In genomic region chr12:70535896-70536374, GRCh38 we compare ENCODE assay signal across 15 cellular contexts.
DNase-seq lines count a peak whose midpoint lies in the region; ATAC-seq and TF ChIP-seq lines count a peak whose summit lies in the region.
"Had no signal": no experiment of that assay in that cellular context is flagged by ENCODE, and none has a peak within 500 bp of the region (broad histone marks: within the 10 kb centered on the region; RNA-seq: fewer than 3 reads in every experiment).

No MANE protein-coding gene starts in this region.

- H3K9me3 ChIP-seq in right lobe of liver (no peaks in the 10 kb centered on the region), skeletal muscle tissue (ENCODE audit: control insufficient read depth in 3 of 3, low read length in 3 of 3) (no peaks in the 10 kb centered on the region)

- H3K9me3 Mint-ChIP-seq in activated CD4-positive, alpha-beta T cell treated with anti-CD3 and anti-CD28 coated beads, Interleukin-2, amount 10 ng/mL, durations not matched to agents 7 days and 5 days, result no peaks in the 10 kb centered on the region

- TF ChIP-seq CTCF in dorsolateral prefrontal cortex (IDR thresholded peaks at IDR 0.05 in 54 of 56, conservative IDR thresholded peaks at IDR 0.05 in 2 of 56; ENCODE audit: low read depth in 1 of 56, partially characterized antibody in 56 of 56) (peak in 1 of 56 donors; percentile 11), right lobe of liver (IDR thresholded peaks at IDR 0.05) (no peak)

- TF ChIP-seq POLR2A in right lobe of liver (IDR thresholded peaks at IDR 0.05), result no peak

- ATAC-seq in right lobe of liver (peak; percentile 44 to 59 (median 58)), HG02884 (IDR thresholded peaks at IDR 0.05; ENCODE audit: unreplicated experiment) (no peak), GM21786 (IDR thresholded peaks at IDR 0.05; ENCODE audit: unreplicated experiment) (no peak)
- ATAC-seq: activated CD8-positive, alpha-beta memory T cell treated with anti-CD3 and anti-CD28 coated beads, Interleukin-2, amount 10 ng/mL, durations not matched to agents 7 days and 5 days; Panc1 had no signal

- H3K27me3 ChIP-seq in dorsolateral prefrontal cortex, result no peaks in the 10 kb centered on the region
- H3K27me3 ChIP-seq in right lobe of liver, result no peaks in the 10 kb centered on the region
- no peaks in the 10 kb centered on the region for H3K27me3 ChIP-seq in skeletal muscle tissue (ENCODE audit: control insufficient read depth in 3 of 3, insufficient read depth in 3 of 3, low read length in 3 of 3)

- H3K4me3 Mint-ChIP-seq in activated CD4-positive, alpha-beta T cell treated with anti-CD3 and anti-CD28 coated beads, Interleukin-2, amount 10 ng/mL, durations not matched to agents 7 days and 5 days, result no peak overlapping the region
- H3K4me3 Mint-ChIP-seq: activated CD8-positive, alpha-beta memory T cell treated with anti-CD3 and anti-CD28 coated beads, Interleukin-2, amount 10 ng/mL, durations not matched to agents 7 days and 5 days; activated naive CD8-positive, alpha-beta T cell treated with anti-CD3 and anti-CD28 coated beads, Interleukin-2, amount 10 ng/mL, durations not matched to agents 7 days and 5 days had no signal

- H3K27ac ChIP-seq in dorsolateral prefrontal cortex, result peak overlapping the region; percentile 52 to 99 (median 95)
- H3K27ac ChIP-seq in right lobe of liver, result no peak overlapping the region
- H3K27ac ChIP-seq in skeletal muscle tissue (ENCODE audit: low read depth, low read length), result peak overlapping the region; percentile 28
- H3K27ac ChIP-seq: C4-2B had no signal

- H3K4me1 ChIP-seq in right lobe of liver, result no peaks in the 10 kb centered on the region
- no peaks in the 10 kb centered on the region for H3K4me1 ChIP-seq in skeletal muscle tissue (ENCODE audit: control insufficient read depth in 3 of 3, insufficient read depth in 3 of 3, low read length in 3 of 3)

- H3K27ac Mint-ChIP-seq in activated CD4-positive, alpha-beta T cell treated with anti-CD3 and anti-CD28 coated beads, Interleukin-2, amount 10 ng/mL, durations not matched to agents 7 days and 5 days, result no peak overlapping the region
- H3K27ac Mint-ChIP-seq: activated CD8-positive, alpha-beta memory T cell treated with anti-CD3 and anti-CD28 coated beads, Interleukin-2, amount 10 ng/mL, durations not matched to agents 7 days and 5 days; activated naive CD8-positive, alpha-beta T cell treated with anti-CD3 and anti-CD28 coated beads, Interleukin-2, amount 10 ng/mL, durations not matched to agents 7 days and 5 days had no signal

- peaks cover 9% of the 10 kb centered on the region for H3K27me3 Mint-ChIP-seq in activated CD4-positive, alpha-beta T cell treated with anti-CD3 and anti-CD28 coated beads, Interleukin-2, amount 10 ng/mL, durations not matched to agents 7 days and 5 days

- WGBS in right lobe of liver (ENCODE audit: insufficient coverage, low coverage, low lambda C conversion rate, missing lambda C conversion rate), result 49% methylated on average over 5 of the region's 6 CpGs

- intact Hi-C loops in dorsolateral prefrontal cortex (cut with DNase I) (loop anchor here (1.0 to 5.0 kb wide), 2 partner anchors 21 to 169 kb away; partner anchors contain the start of gene KCNMB4 (in 2 of the 2)), right lobe of liver (cut with DNase I) (no loop called here)

- H3K36me3 ChIP-seq in right lobe of liver, result no peaks in the 10 kb centered on the region
- H3K36me3 ChIP-seq in skeletal muscle tissue (ENCODE audit: control insufficient read depth in 3 of 3, insufficient read depth in 3 of 3, low read length in 3 of 3), result no peaks in the 10 kb centered on the region

- no peak overlapping the region for H3K9ac ChIP-seq in skeletal muscle tissue (ENCODE audit: low read depth in 1 of 3, low read length in 3 of 3)

- POLR2A ChIA-PET in activated CD4-positive, alpha-beta T cell treated with anti-CD3 and anti-CD28 coated beads, Interleukin-2, amount 10 ng/mL, durations not matched to agents 7 days and 5 days (lab: Charles Lee), result no interaction called here

- CTCF ChIA-PET in activated CD4-positive, alpha-beta T cell treated with anti-CD3 and anti-CD28 coated beads, Interleukin-2, amount 10 ng/mL, durations not matched to agents 7 days and 5 days (lab: Charles Lee), result no interaction called here

- no peaks in the 10 kb centered on the region for H3K4me1 Mint-ChIP-seq in activated CD4-positive, alpha-beta T cell treated with anti-CD3 and anti-CD28 coated beads, Interleukin-2, amount 10 ng/mL, durations not matched to agents 7 days and 5 days
- H3K4me1 Mint-ChIP-seq: activated CD8-positive, alpha-beta memory T cell treated with anti-CD3 and anti-CD28 coated beads, Interleukin-2, amount 10 ng/mL, durations not matched to agents 7 days and 5 days; activated naive CD8-positive, alpha-beta T cell treated with anti-CD3 and anti-CD28 coated beads, Interleukin-2, amount 10 ng/mL, durations not matched to agents 7 days and 5 days had no signal

- no peaks in the 10 kb centered on the region for H3K36me3 Mint-ChIP-seq in activated CD4-positive, alpha-beta T cell treated with anti-CD3 and anti-CD28 coated beads, Interleukin-2, amount 10 ng/mL, durations not matched to agents 7 days and 5 days (ENCODE audit: low read depth)
- H3K36me3 Mint-ChIP-seq: activated CD8-positive, alpha-beta memory T cell treated with anti-CD3 and anti-CD28 coated beads, Interleukin-2, amount 10 ng/mL, durations not matched to agents 7 days and 5 days; activated naive CD8-positive, alpha-beta T cell treated with anti-CD3 and anti-CD28 coated beads, Interleukin-2, amount 10 ng/mL, durations not matched to agents 7 days and 5 days had no signal

- H3K4me3 ChIP-seq in dorsolateral prefrontal cortex, result peak overlapping the region in 5 of 59 donors; percentile 5 to 32 (median 14)
- no peak overlapping the region for H3K4me3 ChIP-seq in right lobe of liver
- no peak overlapping the region for H3K4me3 ChIP-seq in skeletal muscle tissue (ENCODE audit: low read length in 3 of 3)

- DNase-seq in NCI-H1105 treated with DMSO at 0.1 percent for 48 hours (lab: John Stamatoyannopoulos, UW) (peak; percentile 26), dorsolateral prefrontal cortex (peak; percentile 11 to 87 (median 72)), right lobe of liver (no peak), H4 (ENCODE audit: low spot score) (no peak)
- DNase-seq in activated CD4-positive, alpha-beta T cell treated with anti-CD3 and anti-CD28 coated beads, Interleukin-2, amount 10 ng/mL, durations not matched to agents 7 days and 5 days, result no peak
- DNase-seq: activated CD8-positive, alpha-beta memory T cell treated with anti-CD3 and anti-CD28 coated beads, Interleukin-2, amount 10 ng/mL, durations not matched to agents 7 days and 5 days; activated naive CD8-positive, alpha-beta T cell treated with anti-CD3 and anti-CD28 coated beads, Interleukin-2, amount 10 ng/mL, durations not matched to agents 7 days and 5 days; GF-D8; Kasumi-1; stimulated activated CD8-positive, alpha-beta memory T cell treated with anti-CD3 and anti-CD28 coated beads, Interleukin-4, amount 100 ng/mL, for 48 hours had no signal

Comparison
In these comparisons a context has a peak if more than half of its experiments do, and no peak if none do; other contexts are left out.
1. DNase-seq: peak in NCI-H1105 treated with DMSO at 0.1 percent for 48 hours (single experiment) and dorsolateral prefrontal cortex (10 of 10); none in right lobe of liver (0 of 3), H4 (single experiment) and activated CD4-positive, alpha-beta T cell treated with anti-CD3 and anti-CD28 coated beads, Interleukin-2, amount 10 ng/mL, durations not matched to agents 7 days and 5 days (single experiment).
2. H3K27ac ChIP-seq: peak in dorsolateral prefrontal cortex (59 of 59) and skeletal muscle tissue (single experiment); none in right lobe of liver (0 of 3).
3. ATAC-seq: peak in right lobe of liver (4 of 4); none in HG02884 (single experiment) and GM21786 (single experiment).
4. intact Hi-C loops: an anchor here in dorsolateral prefrontal cortex (1.0 to 5.0 kb wide); none called in right lobe of liver.